8 cellular contexts compared by ENCODE assay signal in the genomic region with DNA sequence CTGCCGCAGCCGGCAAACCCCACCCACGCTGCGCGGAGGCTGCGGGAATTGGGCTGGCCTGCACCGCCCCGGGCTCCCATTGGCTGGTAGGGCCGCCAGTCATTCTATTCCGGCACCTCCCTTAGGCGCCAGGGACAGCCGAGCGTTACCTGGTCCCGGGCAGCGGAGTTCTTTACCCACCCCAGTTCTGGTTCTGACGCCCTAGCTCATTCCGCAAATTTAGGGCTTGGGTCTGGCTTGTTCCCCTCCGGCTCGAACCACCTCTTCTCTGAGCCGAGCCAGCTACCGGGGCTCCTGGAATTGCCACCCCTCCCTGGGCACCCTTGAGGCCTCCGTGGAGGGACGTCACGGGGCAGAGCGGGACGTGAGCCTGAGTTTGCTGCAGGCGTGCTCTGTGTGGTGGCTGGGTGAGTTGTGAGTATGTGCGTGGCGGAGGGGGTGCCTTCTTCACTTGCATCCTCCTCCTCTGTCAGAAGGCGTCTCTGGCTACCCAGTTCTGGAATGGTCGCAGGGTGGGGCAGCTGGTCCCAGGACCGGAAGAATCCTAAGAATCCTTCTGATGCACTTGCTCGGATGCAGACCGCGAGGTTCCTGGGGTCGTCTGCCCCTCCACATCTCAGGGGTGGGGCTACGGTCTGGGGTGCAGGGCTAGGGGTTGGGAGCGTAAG. TPM values are rescaled to one million over a fixed set of nuclear protein-coding genes. Genes with fewer than 3 reads are reported as not detected.
DNase-seq lines count a peak whose midpoint lies in the region; TF ChIP-seq lines count a peak whose summit lies in the region.

A gene (minus strand): TSS at position 2 of the 668 bp plus-strand sequence. CDS start 910 bp downstream, outside the sequence.
A gene with protein sequence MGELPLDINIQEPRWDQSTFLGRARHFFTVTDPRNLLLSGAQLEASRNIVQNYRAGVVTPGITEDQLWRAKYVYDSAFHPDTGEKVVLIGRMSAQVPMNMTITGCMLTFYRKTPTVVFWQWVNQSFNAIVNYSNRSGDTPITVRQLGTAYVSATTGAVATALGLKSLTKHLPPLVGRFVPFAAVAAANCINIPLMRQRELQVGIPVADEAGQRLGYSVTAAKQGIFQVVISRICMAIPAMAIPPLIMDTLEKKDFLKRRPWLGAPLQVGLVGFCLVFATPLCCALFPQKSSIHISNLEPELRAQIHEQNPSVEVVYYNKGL (plus strand): TSS at position 107 of the 668 bp plus-strand sequence. CDS start 3,461 bp downstream, outside the sequence.

- H4K8ac ChIP-seq in H9 (replicated peaks; ENCODE audit: insufficient read length, low read depth, low read length), result no peak within 1 kb of the TSS
- H4K8ac ChIP-seq in neuronal stem cell (ENCODE audit: low read depth, low read length), result no peak within 1 kb of the TSS

- no peak within 1 kb of the TSS for H3T11ph ChIP-seq in H9 (ENCODE audit: low read length)

- peak; percentile 91 for DNase-seq in EH (ENCODE audit: low read depth)
- DNase-seq in H9, result peak; percentile 95
- DNase-seq in MG63, result peak; percentile 96
- peak; percentile 88 to 96 for DNase-seq in SJSA1 (ENCODE audit: low read depth in 1 of 2, low spot score in 2 of 2)
- DNase-seq in activated naive CD4-positive, alpha-beta T cell treated with Interleukin-2 at 50 U/mL for 16 hours, result peak; percentile 97
- peak; percentile 73 for DNase-seq in foreskin melanocyte
- DNase-seq in neuronal stem cell (ENCODE audit: low spot score), result peak; percentile 82

- H2BK120ac ChIP-seq in H9 (ENCODE audit: low read depth, low read length, poor library complexity, severe bottlenecking) (no peak within 1 kb of the TSS), neuronal stem cell (ENCODE audit: low read depth, low read length) (peak within 1 kb of the TSS; percentile 42)

- H3K36me3 ChIP-seq in MG63, result peaks cover 13% of the 10 kb centered on the region
- H3K36me3 ChIP-seq in SJSA1, result peaks cover 17% of the 10 kb centered on the region
- no peaks in the 10 kb centered on the region for H3K36me3 ChIP-seq in neuronal stem cell (replicated peaks in 1 of 2; ENCODE audit: control insufficient read depth in 2 of 2, insufficient read depth in 2 of 2, low read length in 2 of 2)
- H3K36me3 ChIP-seq in subcutaneous abdominal adipose tissue (ENCODE audit: control insufficient read depth in 5 of 5, insufficient read depth in 5 of 5, low read length in 5 of 5), result peaks cover 0 to 19% (median 17%) of the 10 kb centered on the region in 5 donors

- H2BK15ac ChIP-seq in H9 (ENCODE audit: low read depth, low read length) (no peak within 1 kb of the TSS), neuronal stem cell (ENCODE audit: low read length) (no peak within 1 kb of the TSS)

- peaks cover 74% of the 10 kb centered on the region for H3K27me3 Mint-ChIP-seq in H9 (ENCODE audit: low read depth)

- no peaks in the 10 kb centered on the region for H3K79me1 ChIP-seq in H9 (ENCODE audit: insufficient read depth, low read depth, low read length, poor library complexity, severe bottlenecking)
- H3K79me1 ChIP-seq in neuronal stem cell (ENCODE audit: low read depth, low read length), result no peaks in the 10 kb centered on the region

- no peak within 1 kb of the TSS; the same call in none of the 2 replicates for H3K14ac ChIP-seq in H9 (ENCODE audit: insufficient read depth, low read length)
- H3K14ac ChIP-seq in neuronal stem cell (ENCODE audit: low read length), result no peak within 1 kb of the TSS

- no peak within 1 kb of the TSS for H3K23ac ChIP-seq in H9 (ENCODE audit: insufficient read length, low read depth, low read length)
- H3K23ac ChIP-seq in neuronal stem cell (ENCODE audit: low read depth, low read length, poor library complexity), result peak within 1 kb of the TSS; percentile 60

- H2AK5ac ChIP-seq in H9 (ENCODE audit: insufficient read length, low read length) (no peak within 1 kb of the TSS), neuronal stem cell (ENCODE audit: low read depth, low read length) (peak within 1 kb of the TSS; percentile 51)

- H3K4me2 ChIP-seq in H9 (ENCODE audit: insufficient read depth, insufficient read length, low read length), result peak within 1 kb of the TSS; percentile 74
- peak within 1 kb of the TSS; percentile 75 for H3K4me2 ChIP-seq in neuronal stem cell (ENCODE audit: insufficient read depth, low read length, poor library complexity, severe bottlenecking)

- H4K5ac ChIP-seq in H9 (ENCODE audit: insufficient read length, low read depth, low read length), result no peak within 1 kb of the TSS

- H2BK12ac ChIP-seq in H9 (ENCODE audit: insufficient read length, low read depth, low read length) (no peak within 1 kb of the TSS), neuronal stem cell (ENCODE audit: low read length) (no peak within 1 kb of the TSS)

- no CpG with 5 or more reads among the region's 38 CpGs for WGBS in H9 (ENCODE audit: extremely low coverage, insufficient read length, low lambda C conversion rate)
- WGBS in neuronal stem cell (ENCODE audit: extremely low coverage in 2 of 2, insufficient read length in 2 of 2, insufficient replicate concordance in 1 of 2), 2 donors, result no CpG with 5 or more reads among the region's 38 CpGs

- H3K27ac ChIP-seq in H9 (ENCODE audit: insufficient read length, low read depth, low read length), result no peak within 1 kb of the TSS
- peak within 1 kb of the TSS; percentile 87 for H3K27ac ChIP-seq in SJSA1
- no peak within 1 kb of the TSS for H3K27ac ChIP-seq in neuronal stem cell (replicated peaks; ENCODE audit: low read length)
- H3K27ac ChIP-seq in subcutaneous abdominal adipose tissue (ENCODE audit: low read depth, low read length), result peak within 1 kb of the TSS; percentile 90

- H3K4me1 ChIP-seq in H9 (ENCODE audit: insufficient read depth, low read length), result peaks cover 4% of the 10 kb centered on the region; the same call in 1 of the 2 replicates
- peaks cover 34% of the 10 kb centered on the region for H3K4me1 ChIP-seq in SJSA1 (replicated peaks)
- peaks cover 32 to 35% of the 10 kb centered on the region in 2 donors for H3K4me1 ChIP-seq in neuronal stem cell (ENCODE audit: control insufficient read depth in 2 of 2, insufficient read depth in 1 of 2, low read depth in 1 of 2, low read length in 2 of 2)
- peaks cover 2 to 52% (median 26%) of the 10 kb centered on the region in 5 donors for H3K4me1 ChIP-seq in subcutaneous abdominal adipose tissue (ENCODE audit: control insufficient read depth in 5 of 5, insufficient read depth in 5 of 5, low read length in 5 of 5)

- H3K18ac ChIP-seq in H9 (ENCODE audit: insufficient read length, low read depth, low read length) (no peak within 1 kb of the TSS), neuronal stem cell (ENCODE audit: low read length) (peak within 1 kb of the TSS; percentile 37)

- H2BK20ac ChIP-seq in H9 (ENCODE audit: low read depth, low read length, poor library complexity, severe bottlenecking), result no peak within 1 kb of the TSS

- H3K23me2 ChIP-seq in H9 (ENCODE audit: insufficient read length, low read depth, low read length, poor library complexity, severe bottlenecking), result peaks cover 13% of the 10 kb centered on the region

- H3K56ac ChIP-seq in H9 (ENCODE audit: insufficient read length, low read depth, low read length), result no peak within 1 kb of the TSS

- H3K4ac ChIP-seq in H9 (ENCODE audit: low read depth, low read length), result no peak within 1 kb of the TSS
- no peak within 1 kb of the TSS for H3K4ac ChIP-seq in neuronal stem cell (ENCODE audit: low read length)

- H3K79me2 ChIP-seq in H9 (ENCODE audit: insufficient read depth, low read length), result no peaks in the 10 kb centered on the region

- no peak within 1 kb of the TSS for H2AFZ ChIP-seq in H9 (ENCODE audit: low read length)
- peak within 1 kb of the TSS; percentile 92 for H2AFZ ChIP-seq in neuronal stem cell (ENCODE audit: low read length)

- TF ChIP-seq CTCF in H9 (conservative IDR thresholded peaks at IDR 0.05), result no peak

- no peak within 1 kb of the TSS for H2BK5ac ChIP-seq in H9 (ENCODE audit: insufficient read length, low read length)
- no peak within 1 kb of the TSS for H2BK5ac ChIP-seq in neuronal stem cell (ENCODE audit: low read length)

- peaks cover 4% of the 10 kb centered on the region; the same call in 1 of the 2 replicates for H3K27me3 ChIP-seq in H9 (ENCODE audit: insufficient read depth, low read length)
- H3K27me3 ChIP-seq in MG63, result no peaks in the 10 kb centered on the region
- no peaks in the 10 kb centered on the region for H3K27me3 ChIP-seq in SJSA1 (replicated peaks)
- peaks cover 11 to 75% (median 55%) of the 10 kb centered on the region in 3 experiments for H3K27me3 ChIP-seq in neuronal stem cell (ENCODE audit: control insufficient read depth in 3 of 3, insufficient read depth in 3 of 3, low read depth in 1 of 3, low read length in 3 of 3)
- no peaks in the 10 kb centered on the region for H3K27me3 ChIP-seq in subcutaneous abdominal adipose tissue (ENCODE audit: control insufficient read depth in 5 of 5, insufficient read depth in 4 of 5, low read length in 5 of 5)

- H3K9ac ChIP-seq in H9 (ENCODE audit: extremely low read depth, insufficient read length, low read length) (no peak within 1 kb of the TSS), neuronal stem cell (ENCODE audit: low read depth, low read length, poor library complexity) (peak within 1 kb of the TSS; percentile 32), subcutaneous abdominal adipose tissue (ENCODE audit: low read length in 5 of 5) (peak within 1 kb of the TSS; percentile 63 to 92 (median 88))

- H3K36me3 Mint-ChIP-seq in H9 (ENCODE audit: insufficient read depth in 1 of 3, low read depth in 3 of 3), result no peaks in the 10 kb centered on the region

- no peaks in the 10 kb centered on the region; a peak in 1 of 5 replicates for H3K9me3 Mint-ChIP-seq in H9

- peaks cover 34 to 50% of the 10 kb centered on the region in 2 experiments for H3K4me1 Mint-ChIP-seq in H9

- no peaks in the 10 kb centered on the region for H4K20me1 ChIP-seq in H9 (ENCODE audit: control insufficient read depth, insufficient read depth, insufficient read length)

- H3K27ac Mint-ChIP-seq in H9, result 0 out of 7 replicates have a peak within 1 kb of the TSS, but pooled peaks of 1 of the 3 experiments have one; percentile 78

- H3K9me3 ChIP-seq in H9 (ENCODE audit: control insufficient read depth, low read depth, low read length) (no peaks in the 10 kb centered on the region), MG63 (no peaks in the 10 kb centered on the region), SJSA1 (replicated peaks) (no peaks in the 10 kb centered on the region), neuronal stem cell (replicated peaks in 1 of 2; ENCODE audit: control insufficient read depth in 2 of 2, insufficient read depth in 1 of 2, low read depth in 1 of 2, low read length in 2 of 2) (peaks cover 0 to 2% of the 10 kb centered on the region in 2 donors), subcutaneous abdominal adipose tissue (ENCODE audit: control insufficient read depth in 5 of 5, low read length in 5 of 5) (no peaks in the 10 kb centered on the region)

- peak within 1 kb of the TSS; percentile 59 to 89 for H3K4me3 Mint-ChIP-seq in H9

- no peak within 1 kb of the TSS for H4K91ac ChIP-seq in H9 (ENCODE audit: insufficient read length, low read depth, low read length)
- H4K91ac ChIP-seq in neuronal stem cell (ENCODE audit: low read depth, low read length, poor library complexity), result no peak within 1 kb of the TSS

- H3K4me3 ChIP-seq in MG63 (peak within 1 kb of the TSS; percentile 67), SJSA1 (peak within 1 kb of the TSS; percentile 51), neuronal stem cell (ENCODE audit: low read length in 2 of 2) (peak within 1 kb of the TSS; percentile 39 to 70), subcutaneous abdominal adipose tissue (ENCODE audit: low read depth in 1 of 5, low read length in 5 of 5) (peak within 1 kb of the TSS; percentile 90 to 96 (median 93))

RNA-seq across cellular contexts. Expression of the first gene that starts in this region (rescaled TPM):
- total RNA-seq in H9 (2021), result 1.7 and 2.0 TPM in 2 replicates
- total RNA-seq in MG63 (2014; rRNA removed; shearing (Covaris generic); ENCODE audit: low replicate concordance), result 1.4 and 2.5 TPM in 2 replicates
- total RNA-seq in SJSA1 (2014; rRNA removed; shearing (Covaris generic)), result 0.50 and 1.3 TPM in 2 replicates
- 0.29 TPM for polyA plus RNA-seq in neuronal stem cell (2013, experiment 1 of 2)
- 0.33 TPM for polyA plus RNA-seq in neuronal stem cell (2013, experiment 2 of 2)

RNA-seq across cellular contexts. Expression of the second gene that starts in this region (rescaled TPM):
- 2.8 and 3.4 TPM in 2 replicates for total RNA-seq in H9 (2021)
- 27.4 and 38.5 TPM in 2 replicates for total RNA-seq in MG63 (2014; rRNA removed; shearing (Covaris generic); ENCODE audit: low replicate concordance)
- 29.6 and 52.4 TPM in 2 replicates for total RNA-seq in SJSA1 (2014; rRNA removed; shearing (Covaris generic))
- polyA plus RNA-seq in neuronal stem cell (2013, experiment 1 of 2), result 0.06 TPM
- polyA plus RNA-seq in neuronal stem cell (2013, experiment 2 of 2), result 0.11 TPM

Comparison
In these comparisons a context has a peak if more than half of its experiments do, and no peak if none do; other contexts are left out.
1. H3K27ac ChIP-seq: peak in SJSA1 (single experiment) and subcutaneous abdominal adipose tissue (single experiment); none in H9 (single experiment) and neuronal stem cell (single experiment).
2. Peak in every context shown above with its lines, with median percentiles within 50 percentile points of each other: DNase-seq and H3K4me3 ChIP-seq.